In genomic region chr5:124087752-124088151, GRCh38 we compare ENCODE assay signal across 20 cellular contexts.
A peak's percentile ranks its signal among the peaks of the same experiment; 100 is the strongest.
DNase-seq lines count a peak whose midpoint lies in the region; ATAC-seq and TF ChIP-seq lines count a peak whose summit lies in the region.
"Had no signal": no experiment of that assay in that cellular context is flagged by ENCODE, and none has a peak within 500 bp of the region (broad histone marks: within the 10 kb centered on the region; RNA-seq: fewer than 3 reads in every experiment).

No MANE protein-coding gene starts in this region.

- TF ChIP-seq EP300 in neural cell (conservative IDR thresholded peaks at IDR 0.05; ENCODE audit: poor library complexity, severe bottlenecking) = no peak

- intact Hi-C loops in head of caudate nucleus (cut with DNase I) = no loop called here

- H3K9me2 ChIP-seq in neural cell (ENCODE audit: insufficient read depth, low read length) = no peaks in the 10 kb centered on the region

- H2AFZ ChIP-seq in neural cell (ENCODE audit: low read depth, low read length) = no peak overlapping the region

- H3K36me3 ChIP-seq in HEK293 (ENCODE audit: control insufficient read depth in 2 of 2, insufficient read depth in 1 of 2, low read length in 2 of 2) = no peaks in the 10 kb centered on the region
- H3K36me3 ChIP-seq in neural cell (ENCODE audit: insufficient read depth, low read length) = no peaks in the 10 kb centered on the region
- H3K36me3 ChIP-seq: Peyer's patch, SJCRH30 had no signal

- no peaks in the 10 kb centered on the region for H3K79me2 ChIP-seq in neural cell (replicated peaks; ENCODE audit: insufficient read depth, low read length)

- H3K9me3 ChIP-seq in HEK293 (ENCODE audit: control insufficient read depth, insufficient read depth, low read depth, low read length) (no peaks in the 10 kb centered on the region), neural cell (ENCODE audit: low read length) (no peaks in the 10 kb centered on the region)
- H3K9me3 ChIP-seq: Peyer's patch, SJCRH30 had no signal

- H3K4me3 ChIP-seq in HEK293 (ENCODE audit: low read depth, low read length) = no peak overlapping the region
- no peak overlapping the region for H3K4me3 ChIP-seq in neural cell (ENCODE audit: low read length)
- H3K4me3 ChIP-seq: Peyer's patch, SJCRH30 had no signal

- ATAC-seq in GM19035 (IDR thresholded peaks at IDR 0.05; ENCODE audit: unreplicated experiment) = no peak

- H3F3A ChIP-seq in neural cell (ENCODE audit: insufficient read depth, low read length, poor library complexity, severe bottlenecking) = peaks cover 4% of the 10 kb centered on the region

- peak; percentile 37 for DNase-seq in NCI-H748 (lab: John Stamatoyannopoulos, UW; ENCODE audit: unreplicated experiment)
- DNase-seq in iPS DF 4.7 (ENCODE audit: extremely low read depth, low spot score) = peak; percentile 28
- DNase-seq in head of caudate nucleus = no peak
- no peak for DNase-seq in medulla oblongata (ENCODE audit: extremely low spot score)
- DNase-seq in globus pallidus (ENCODE audit: low spot score) = no peak
- DNase-seq: EL, GF-D8, H9, IMR-90, NCI-H1694, NCI-H2081, NCI-H774, Peyer's patch, SJCRH30 had no signal

- POLR2A ChIA-PET in HEK293 (lab: Yijun Ruan, JAX) = no interaction called here

- no peak overlapping the region for H3K4me2 ChIP-seq in neural cell (ENCODE audit: low read length)
- H3K4me2 ChIP-seq: KMS-11 had no signal

- H3K9ac ChIP-seq in neural cell (ENCODE audit: low read length) = no peak overlapping the region
- H3K9ac ChIP-seq: KMS-11 had no signal

- no peak for TF ChIP-seq RAD21 in neural cell (conservative IDR thresholded peaks at IDR 0.05)

- H3K27ac ChIP-seq in HEK293 (ENCODE audit: extremely low read depth, low read depth, low read length) (no peak overlapping the region), neural cell (ENCODE audit: low read length) (peak overlapping the region; percentile 46)
- H3K27ac ChIP-seq: C4-2B, HL-60, KMS-11, Peyer's patch, SJCRH30 had no signal

- H3K27me3 ChIP-seq in neural cell (ENCODE audit: insufficient read depth, low read depth, low read length) = no peaks in the 10 kb centered on the region
- H3K27me3 ChIP-seq: Peyer's patch had no signal

- TF ChIP-seq CTCF in HEK293 (tag by site-specific recombination; IDR thresholded peaks at IDR 0.05) (no peak), neural cell (IDR thresholded peaks at IDR 0.05; ENCODE audit: poor library complexity, severe bottlenecking) (no peak)

- H3K4me1 ChIP-seq in HEK293 (ENCODE audit: control insufficient read depth, insufficient read depth, low read length) = peaks cover 14% of the 10 kb centered on the region
- H3K4me1 ChIP-seq: Peyer's patch, SJCRH30 had no signal

- CTCF ChIA-PET in HEK293 (lab: Yijun Ruan, JAX) = no interaction called here

- H4K20me1 ChIP-seq in neural cell (ENCODE audit: insufficient read depth) = no peaks in the 10 kb centered on the region

TF ChIP-seq in HEK293, 187 proteins besides CTCF, POLR2A, EP300 and RAD21:
- TF ChIP-seq ZSCAN23 (tag by site-specific recombination; IDR thresholded peaks at IDR 0.05) = no peak
- TF ChIP-seq ZFHX2 (tag by site-specific recombination; conservative IDR thresholded peaks at IDR 0.05) = peak; percentile 25; the same call in 1 of the 2 replicates
- TF ChIP-seq ZNF292 (tag by site-specific recombination; IDR thresholded peaks at IDR 0.05; ENCODE audit: borderline replicate concordance, low read depth) = no peak
TF ChIP-seq in HEK293: peak in this region for 1.

TF ChIP-seq in neural cell, 6 proteins besides CTCF, POLR2A, EP300 and RAD21:
- TF ChIP-seq TAF1 (IDR thresholded peaks at IDR 0.05; ENCODE audit: low read depth) (no peak), SMC3 (conservative IDR thresholded peaks at IDR 0.05; ENCODE audit: poor library complexity) (no peak), EZH2 (IDR thresholded peaks at IDR 0.05; ENCODE audit: borderline replicate concordance, insufficient read depth, low read length, poor library complexity, severe bottlenecking) (no peak), MXI1 (conservative IDR thresholded peaks at IDR 0.05; ENCODE audit: poor library complexity, severe bottlenecking) (no peak), POLR2AphosphoS5 (IDR thresholded peaks at IDR 0.05) (no peak), REST (IDR thresholded peaks at IDR 0.05; ENCODE audit: borderline replicate concordance) (no peak)

Comparison
In these comparisons a context has a peak if more than half of its experiments do, and no peak if none do; other contexts are left out.
1. DNase-seq: peak in NCI-H748 (single experiment) and iPS DF 4.7 (single experiment); none in head of caudate nucleus (0 of 42), medulla oblongata (single experiment) and globus pallidus (single experiment).